In the genomic region with DNA sequence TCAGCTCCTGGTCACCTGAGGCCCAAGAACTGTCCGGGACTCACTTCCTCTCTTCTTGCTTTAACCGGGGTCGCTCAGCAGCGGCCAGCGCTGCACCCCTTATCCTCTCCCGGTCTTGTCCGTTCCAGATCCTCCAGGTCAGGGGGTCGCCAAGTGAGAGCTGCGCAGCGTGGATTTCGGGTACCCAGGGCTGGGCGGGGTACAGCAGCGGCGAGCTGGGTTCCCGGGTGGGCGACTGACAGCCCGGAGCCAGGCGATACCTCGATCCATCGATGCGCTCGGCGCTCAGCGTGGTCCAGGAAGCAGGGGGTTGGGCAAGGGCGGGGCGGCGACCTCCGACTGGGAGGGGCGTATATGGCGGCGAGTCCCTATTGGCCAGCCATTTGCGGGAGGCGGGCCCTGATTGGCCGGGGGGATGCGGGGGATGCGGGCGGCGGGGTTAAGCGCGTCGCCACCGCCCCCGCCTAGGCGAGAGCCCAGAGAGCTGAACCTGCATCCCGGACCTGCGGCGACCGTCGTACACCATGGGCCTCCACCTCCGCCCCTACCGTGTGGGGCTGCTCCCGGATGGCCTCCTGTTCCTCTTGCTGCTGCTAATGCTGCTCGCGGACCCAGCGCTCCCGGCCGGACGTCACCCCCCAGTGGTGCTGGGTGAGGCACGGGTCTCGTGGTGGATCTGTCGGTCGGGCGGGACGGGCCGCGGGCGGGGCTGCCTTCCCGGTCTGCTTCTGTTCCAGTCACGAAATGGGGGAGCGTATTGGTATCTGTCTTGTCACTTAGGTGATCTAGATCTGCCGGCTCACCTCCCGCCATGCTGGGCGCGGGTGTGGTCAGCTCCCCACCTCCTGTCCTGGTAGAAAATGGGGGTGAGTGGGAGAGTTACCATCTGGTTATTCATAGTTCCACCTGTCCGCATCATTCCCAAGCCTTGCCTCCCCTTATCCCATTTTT, we compare ENCODE assay signal across 8 cellular contexts. TPM values are rescaled to one million over a fixed set of nuclear protein-coding genes. Genes with fewer than 3 reads are reported as not detected.
DNase-seq lines count a peak whose midpoint lies in the region; ATAC-seq and TF ChIP-seq lines count a peak whose summit lies in the region.

A gene with protein sequence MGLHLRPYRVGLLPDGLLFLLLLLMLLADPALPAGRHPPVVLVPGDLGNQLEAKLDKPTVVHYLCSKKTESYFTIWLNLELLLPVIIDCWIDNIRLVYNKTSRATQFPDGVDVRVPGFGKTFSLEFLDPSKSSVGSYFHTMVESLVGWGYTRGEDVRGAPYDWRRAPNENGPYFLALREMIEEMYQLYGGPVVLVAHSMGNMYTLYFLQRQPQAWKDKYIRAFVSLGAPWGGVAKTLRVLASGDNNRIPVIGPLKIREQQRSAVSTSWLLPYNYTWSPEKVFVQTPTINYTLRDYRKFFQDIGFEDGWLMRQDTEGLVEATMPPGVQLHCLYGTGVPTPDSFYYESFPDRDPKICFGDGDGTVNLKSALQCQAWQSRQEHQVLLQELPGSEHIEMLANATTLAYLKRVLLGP (plus strand): TSS at position 471 of the 951 bp plus-strand sequence. CDS start 54 bp downstream, at position 525.

- H3K27me3 ChIP-seq in left lung, result no peaks in the 10 kb centered on the region

- peak within 1 kb of the TSS in 1 of 2 donors; percentile 63 for H3K27ac ChIP-seq in left lung

- peaks cover 2% of the 10 kb centered on the region for H3K27me3 Mint-ChIP-seq in activated CD4-positive, alpha-beta T cell treated with anti-CD3 and anti-CD28 coated beads, Interleukin-2, amount 10 ng/mL, durations not matched to agents 24 days and 14 days

- H3K4me3 ChIP-seq in AG10803 (ENCODE audit: low read length) (peak within 1 kb of the TSS; percentile 98), left lung (peak within 1 kb of the TSS; percentile 88 to 92)

- TF ChIP-seq CTCF in AG10803 (conservative IDR thresholded peaks at IDR 0.05; ENCODE audit: low read length), result no peak
- no peak for TF ChIP-seq CTCF in left lung (IDR thresholded peaks at IDR 0.05)

- peaks cover 13 to 41% of the 10 kb centered on the region in 2 donors for H3K4me1 ChIP-seq in left lung

- ATAC-seq in GM18907 (IDR thresholded peaks at IDR 0.05; ENCODE audit: unreplicated experiment), result peak; percentile 82
- peak; percentile 76 for ATAC-seq in HG03135 (IDR thresholded peaks at IDR 0.05; ENCODE audit: unreplicated experiment)
- peak; percentile 98 for ATAC-seq in left lung

- H3K4me3 Mint-ChIP-seq in activated CD4-positive, alpha-beta T cell treated with anti-CD3 and anti-CD28 coated beads, Interleukin-2, amount 10 ng/mL, durations not matched to agents 24 days and 14 days, result peak within 1 kb of the TSS; percentile 100

- no peaks in the 10 kb centered on the region for H3K9me3 ChIP-seq in left lung

- H3K4me1 Mint-ChIP-seq in activated CD4-positive, alpha-beta T cell treated with anti-CD3 and anti-CD28 coated beads, Interleukin-2, amount 10 ng/mL, durations not matched to agents 24 days and 14 days, result peaks cover 23% of the 10 kb centered on the region

- DNase-seq in AG10803 (ENCODE audit: low read depth), result peak; percentile 96
- DNase-seq in NCI-H510A (lab: John Stamatoyannopoulos, UW), result peak; percentile 57
- DNase-seq in activated CD4-positive, alpha-beta T cell treated with anti-CD3 and anti-CD28 coated beads, Interleukin-2, amount 10 ng/mL, durations not matched to agents 24 days and 14 days, result peak; percentile 98
- peak; percentile 84 for DNase-seq in dedifferentiated amniotic fluid mesenchymal stem cell (ENCODE audit: extremely low spot score)
- DNase-seq in left lung, result peak; percentile 97
- peak; percentile 96 to 98 for DNase-seq in stimulated activated CD4-positive, alpha-beta T cell treated with anti-CD3 and anti-CD28 coated beads, Interleukin-2, amount 100 ng/mL, for 24 hours

- no peaks in the 10 kb centered on the region for H3K9me3 Mint-ChIP-seq in activated CD4-positive, alpha-beta T cell treated with anti-CD3 and anti-CD28 coated beads, Interleukin-2, amount 10 ng/mL, durations not matched to agents 24 days and 14 days

- peaks cover 0 to 12% of the 10 kb centered on the region in 2 donors for H3K36me3 ChIP-seq in left lung

- H3K36me3 Mint-ChIP-seq in activated CD4-positive, alpha-beta T cell treated with anti-CD3 and anti-CD28 coated beads, Interleukin-2, amount 10 ng/mL, durations not matched to agents 24 days and 14 days (ENCODE audit: low read depth), result peaks cover 7% of the 10 kb centered on the region

- peak within 1 kb of the TSS; percentile 85 for H3K27ac Mint-ChIP-seq in activated CD4-positive, alpha-beta T cell treated with anti-CD3 and anti-CD28 coated beads, Interleukin-2, amount 10 ng/mL, durations not matched to agents 24 days and 14 days

- intact Hi-C loops in activated CD4-positive, alpha-beta T cell treated with anti-CD3 and anti-CD28 coated beads, Interleukin-2, amount 10 ng/mL, durations not matched to agents 24 days and 14 days (cut with micrococcal nuclease), result loop anchor here (1.0 to 2.0 kb wide), 3 partner anchors 8 to 204 kb away; a partner anchor contains a TSS
- intact Hi-C loops in left lung (cut with DNase I), result no loop called here

RNA-seq across cellular contexts. Expression of the gene that starts here (rescaled TPM):
- 7.2 and 8.4 TPM in 2 replicates for total RNA-seq in activated CD4-positive, alpha-beta T cell treated with anti-CD3 and anti-CD28 coated beads, Interleukin-2, amount 10 ng/mL, durations not matched to agents 24 days and 14 days
- total RNA-seq in left lung, result 10 to 100 TPM; 34.5 to 35.1 TPM
